In genomic region chr2:144358979-144359541, GRCh38 we compare ENCODE assay signal across 8 cellular contexts.
DNase-seq lines count a peak whose midpoint lies in the region; ATAC-seq and TF ChIP-seq lines count a peak whose summit lies in the region.

No MANE protein-coding gene starts in this region.

- TF ChIP-seq POLR2A in HCT116 (IDR thresholded peaks at IDR 0.05; ENCODE audit: borderline replicate concordance, extremely low read depth, insufficient read depth, insufficient read length) (no peak), tibial nerve (IDR thresholded peaks at IDR 0.05) (no peak), ovary (IDR thresholded peaks at IDR 0.05) (no peak)

- no peak overlapping the region for H3K56ac ChIP-seq in mesendoderm (ENCODE audit: low read length)

- H3K27me3 ChIP-seq in HCT116 (ENCODE audit: insufficient read depth, low read length), result no peaks in the 10 kb centered on the region
- no peaks in the 10 kb centered on the region for H3K27me3 ChIP-seq in PC-3 (ENCODE audit: low read length)
- H3K27me3 ChIP-seq in mesendoderm (ENCODE audit: insufficient read depth, low read length, poor library complexity), result no peaks in the 10 kb centered on the region
- no peaks in the 10 kb centered on the region for H3K27me3 ChIP-seq in tibial nerve
- no peaks in the 10 kb centered on the region for H3K27me3 ChIP-seq in ovary
- no peaks in the 10 kb centered on the region for H3K27me3 ChIP-seq in left ventricle myocardium inferior (ENCODE audit: low read depth)

- POLR2A ChIA-PET in HCT116 (lab: Charles Lee) (no interaction called here), PC-3 (lab: Charles Lee; ENCODE audit: unreplicated experiment) (no interaction called here)

- no peak overlapping the region for H2AK5ac ChIP-seq in mesendoderm (ENCODE audit: low read length)

- DNase-seq in HCT116 (ENCODE audit: low read depth, low spot score) (no peak), PC-3 (peak; percentile 53), mesendoderm (no peak), tibial nerve (ENCODE audit: low spot score in 2 of 2) (no peak), ovary (no peak), left ventricle myocardium inferior (no peak), caudate nucleus (lab: John Stamatoyannopoulos, UW) (no peak)

- H3K4me1 ChIP-seq in HCT116 (ENCODE audit: control insufficient read depth in 1 of 2, insufficient read depth in 2 of 2, low read length in 2 of 2), result peaks cover 6 to 14% of the 10 kb centered on the region in 2 experiments; a peak in 3 of 4 replicates
- peaks cover 29% of the 10 kb centered on the region for H3K4me1 ChIP-seq in PC-3 (ENCODE audit: insufficient read depth, low read length)
- H3K4me1 ChIP-seq in mesendoderm (ENCODE audit: control insufficient read depth, low read depth, low read length), result no peaks in the 10 kb centered on the region
- peaks cover 0 to 14% (median 0%) of the 10 kb centered on the region in 4 donors for H3K4me1 ChIP-seq in tibial nerve
- peaks cover 1% of the 10 kb centered on the region for H3K4me1 ChIP-seq in ovary (ENCODE audit: insufficient read depth)
- no peaks in the 10 kb centered on the region for H3K4me1 ChIP-seq in left ventricle myocardium inferior

- TF ChIP-seq CTCF in HCT116 (IDR thresholded peaks at IDR 0.05 in 2 of 3, conservative IDR thresholded peaks at IDR 0.05 in 1 of 3; ENCODE audit: borderline replicate concordance in 1 of 3, insufficient read depth in 1 of 3, low read depth in 2 of 3, low read length in 2 of 3), result no peak
- no peak for TF ChIP-seq CTCF in PC-3 (conservative IDR thresholded peaks at IDR 0.05; ENCODE audit: low read depth, low read length)
- TF ChIP-seq CTCF in tibial nerve (IDR thresholded peaks at IDR 0.05), result no peak
- no peak for TF ChIP-seq CTCF in ovary (IDR thresholded peaks at IDR 0.05)
- no peak for TF ChIP-seq CTCF in left ventricle myocardium inferior (IDR thresholded peaks at IDR 0.05; ENCODE audit: borderline replicate concordance)

- H2BK5ac ChIP-seq in mesendoderm (ENCODE audit: low read length), result no peak overlapping the region

- no peak overlapping the region for H4K8ac ChIP-seq in mesendoderm (ENCODE audit: low read depth, low read length)

- TF ChIP-seq EP300 in tibial nerve (IDR thresholded peaks at IDR 0.05), result no peak
- TF ChIP-seq EP300 in ovary (IDR thresholded peaks at IDR 0.05), result no peak

- H3K27ac ChIP-seq in HCT116 (ENCODE audit: low read depth, low read length) (no peak overlapping the region), PC-3 (ENCODE audit: low read length) (peak overlapping the region; percentile 72; the same call in 1 of the 2 replicates), mesendoderm (ENCODE audit: low read depth, low read length) (no peak overlapping the region), tibial nerve (peak overlapping the region in 2 of 4 donors; percentile 64 to 65), ovary (no peak overlapping the region), left ventricle myocardium inferior (replicated peaks) (no peak overlapping the region), caudate nucleus (ENCODE audit: low read depth, low read length) (no peak overlapping the region)

- H3K36me3 ChIP-seq in HCT116 (ENCODE audit: control insufficient read depth in 1 of 2, insufficient read depth in 2 of 2, low read length in 2 of 2), result no peaks in the 10 kb centered on the region
- H3K36me3 ChIP-seq in PC-3 (ENCODE audit: low read depth, low read length), result no peaks in the 10 kb centered on the region
- H3K36me3 ChIP-seq in mesendoderm (ENCODE audit: control insufficient read depth, insufficient read depth, low read length), result no peaks in the 10 kb centered on the region
- no peaks in the 10 kb centered on the region for H3K36me3 ChIP-seq in tibial nerve
- H3K36me3 ChIP-seq in ovary, result no peaks in the 10 kb centered on the region
- H3K36me3 ChIP-seq in left ventricle myocardium inferior, result no peaks in the 10 kb centered on the region

- no peak overlapping the region for H3K4me3 ChIP-seq in HCT116 (replicated peaks in 1 of 2; ENCODE audit: low read depth in 1 of 2, low read length in 2 of 2)
- H3K4me3 ChIP-seq in PC-3 (ENCODE audit: low read length), result no peak overlapping the region
- no peak overlapping the region for H3K4me3 ChIP-seq in mesendoderm (ENCODE audit: low read length)
- H3K4me3 ChIP-seq in tibial nerve, result no peak overlapping the region
- H3K4me3 ChIP-seq in ovary, result no peak overlapping the region
- no peak overlapping the region for H3K4me3 ChIP-seq in left ventricle myocardium inferior

- no peak overlapping the region for H4K5ac ChIP-seq in mesendoderm (ENCODE audit: low read length)

- H3K4ac ChIP-seq in mesendoderm (ENCODE audit: low read depth, low read length), result no peak overlapping the region

- H2BK120ac ChIP-seq in mesendoderm (ENCODE audit: low read depth, low read length), result no peak overlapping the region

- no peak overlapping the region for H3K23ac ChIP-seq in mesendoderm (ENCODE audit: low read length)

- no peaks in the 10 kb centered on the region for H3K79me1 ChIP-seq in mesendoderm (ENCODE audit: low read length)

- H4K20me1 ChIP-seq in HCT116 (ENCODE audit: insufficient read depth), result no peaks in the 10 kb centered on the region
- no peaks in the 10 kb centered on the region for H4K20me1 ChIP-seq in PC-3 (ENCODE audit: low read length)

- H3K9me3 ChIP-seq in HCT116 (ENCODE audit: control insufficient read depth in 1 of 2, insufficient read depth in 1 of 2, low read depth in 1 of 2, low read length in 2 of 2) (no peaks in the 10 kb centered on the region), PC-3 (ENCODE audit: low read length) (no peaks in the 10 kb centered on the region), tibial nerve (no peaks in the 10 kb centered on the region), ovary (no peaks in the 10 kb centered on the region), left ventricle myocardium inferior (replicated peaks) (no peaks in the 10 kb centered on the region)

- H3K79me2 ChIP-seq in HCT116 (ENCODE audit: insufficient read depth, low read length) (no peaks in the 10 kb centered on the region), PC-3 (ENCODE audit: low read length) (no peaks in the 10 kb centered on the region), mesendoderm (ENCODE audit: control insufficient read depth, insufficient read depth, low read length) (no peaks in the 10 kb centered on the region)

- BruUV-seq in HCT116 (replicated peaks; lab: Mats Ljungman, UMichigan), result no TSS peak
- no TSS peak for BruUV-seq in PC-3 (replicated peaks; lab: Mats Ljungman, UMichigan)

- H3K9ac ChIP-seq in HCT116 (ENCODE audit: low read length) (no peak overlapping the region), PC-3 (ENCODE audit: low read length) (no peak overlapping the region), mesendoderm (ENCODE audit: low read length) (no peak overlapping the region)

- CTCF ChIA-PET in HCT116 (lab: Charles Lee) (no interaction called here), PC-3 (lab: Charles Lee) (no interaction called here)

- H3K18ac ChIP-seq in mesendoderm (ENCODE audit: low read length), result peak overlapping the region; percentile 92

- H3K9me2 ChIP-seq in HCT116 (ENCODE audit: insufficient read depth) (no peaks in the 10 kb centered on the region), PC-3 (replicated peaks; ENCODE audit: low read length) (no peaks in the 10 kb centered on the region)

- peak overlapping the region; percentile 86 for H2BK15ac ChIP-seq in mesendoderm (replicated peaks; ENCODE audit: low read depth)

- H3F3A ChIP-seq in PC-3 (ENCODE audit: low read length, unreplicated experiment), result no peaks in the 10 kb centered on the region

- intact Hi-C loops in HCT116 (cut with micrococcal nuclease) (no loop called here), PC-3 (cut with micrococcal nuclease) (no loop called here), ovary (cut with DNase I) (no loop called here), left ventricle myocardium inferior (cut with micrococcal nuclease) (no loop called here)

- ATAC-seq in GM18861 (IDR thresholded peaks at IDR 0.05; ENCODE audit: unreplicated experiment), result peak; percentile 70
- ATAC-seq in HCT116, result no peak
- peak; percentile 44 for ATAC-seq in PC-3

- RAD21 ChIA-PET in HCT116 (lab: Charles Lee; ENCODE audit: low non-redundant PET in 1 of 2, low total read pairs in 2 of 2, uncharacterized antibody in 2 of 2, unreplicated experiment in 2 of 2), result no interaction called here

- TF ChIP-seq RAD21 in HCT116 (IDR thresholded peaks at IDR 0.05; ENCODE audit: low read depth), result no peak

- H3K4me2 ChIP-seq in HCT116 (ENCODE audit: low read length) (no peak overlapping the region), PC-3 (ENCODE audit: low read length) (peak overlapping the region; percentile 68; the same call in 1 of the 2 replicates), mesendoderm (ENCODE audit: low read length) (no peak overlapping the region)

- no CpG with 5 or more reads among the region's 4 CpGs for WGBS in mesendoderm (ENCODE audit: extremely low coverage, insufficient coverage, low lambda C conversion rate)
- WGBS in tibial nerve, 2 donors, result 43 to 48% methylated on average over 4 of the region's 4 CpGs
- WGBS in ovary, 3 donors, result 56 to 72% (median 60%) methylated on average over 4 of the region's 4 CpGs

- H2AFZ ChIP-seq in HCT116 (ENCODE audit: low read depth, low read length, poor library complexity, severe bottlenecking), result peak overlapping the region; percentile 83
- H2AFZ ChIP-seq in PC-3 (ENCODE audit: low read length), result peak overlapping the region; percentile 43; the same call in 1 of the 2 replicates

TF ChIP-seq in HCT116, 20 proteins besides CTCF, POLR2A, EP300 and RAD21:
- TF ChIP-seq ATF3 (IDR thresholded peaks at IDR 0.05) (no peak), JUND (IDR thresholded peaks at IDR 0.05) (no peak)
